In the genomic region with DNA sequence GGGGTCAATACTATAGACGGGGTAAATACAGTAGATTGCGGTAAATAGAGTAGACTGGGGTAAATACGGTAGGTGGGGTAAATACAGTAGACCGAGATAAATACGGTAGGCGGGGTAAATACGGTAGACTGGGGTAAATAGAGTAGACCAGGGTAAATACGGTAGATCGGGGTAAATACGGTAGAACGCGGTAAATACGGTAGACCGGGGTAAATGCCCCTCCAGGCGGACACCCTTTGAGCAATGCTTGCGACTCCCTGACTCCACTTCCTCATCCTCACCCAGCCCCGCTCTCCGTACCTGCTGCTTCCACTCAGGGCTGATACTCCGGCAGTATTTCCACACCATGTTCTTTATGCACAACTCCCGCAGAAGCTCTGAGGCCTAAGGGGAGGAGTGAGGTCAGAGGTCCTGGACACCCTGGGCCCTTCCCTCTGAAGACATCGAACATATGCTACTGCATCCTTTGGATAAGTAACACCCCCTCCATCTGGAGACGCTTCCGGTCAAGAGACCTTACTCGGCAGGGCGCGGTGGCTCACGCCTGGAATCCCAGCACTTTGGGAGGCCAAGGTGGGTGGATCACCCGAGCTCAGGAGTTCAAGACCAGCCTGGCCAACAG, we compare ENCODE assay signal across 1 cellular context.
TF ChIP-seq lines count a peak whose summit lies in the region.

No MANE protein-coding gene starts in this region.

TF ChIP-seq in H1, 55 proteins besides CTCF, POLR2A, EP300 and RAD21:
- TF ChIP-seq ZNF274 (IDR thresholded peaks at IDR 0.05; ENCODE audit: borderline replicate concordance, extremely low read depth, low read length), result no peak
- no peak for TF ChIP-seq SRF (IDR thresholded peaks at IDR 0.05; ENCODE audit: low read depth, low read length)
- no peak for TF ChIP-seq POU5F1 (IDR thresholded peaks at IDR 0.05; ENCODE audit: low read depth, low read length)
- TF ChIP-seq MAFK (IDR thresholded peaks at IDR 0.05; ENCODE audit: low read depth, low read length), result peak; percentile 99
- TF ChIP-seq, protein P1, sequence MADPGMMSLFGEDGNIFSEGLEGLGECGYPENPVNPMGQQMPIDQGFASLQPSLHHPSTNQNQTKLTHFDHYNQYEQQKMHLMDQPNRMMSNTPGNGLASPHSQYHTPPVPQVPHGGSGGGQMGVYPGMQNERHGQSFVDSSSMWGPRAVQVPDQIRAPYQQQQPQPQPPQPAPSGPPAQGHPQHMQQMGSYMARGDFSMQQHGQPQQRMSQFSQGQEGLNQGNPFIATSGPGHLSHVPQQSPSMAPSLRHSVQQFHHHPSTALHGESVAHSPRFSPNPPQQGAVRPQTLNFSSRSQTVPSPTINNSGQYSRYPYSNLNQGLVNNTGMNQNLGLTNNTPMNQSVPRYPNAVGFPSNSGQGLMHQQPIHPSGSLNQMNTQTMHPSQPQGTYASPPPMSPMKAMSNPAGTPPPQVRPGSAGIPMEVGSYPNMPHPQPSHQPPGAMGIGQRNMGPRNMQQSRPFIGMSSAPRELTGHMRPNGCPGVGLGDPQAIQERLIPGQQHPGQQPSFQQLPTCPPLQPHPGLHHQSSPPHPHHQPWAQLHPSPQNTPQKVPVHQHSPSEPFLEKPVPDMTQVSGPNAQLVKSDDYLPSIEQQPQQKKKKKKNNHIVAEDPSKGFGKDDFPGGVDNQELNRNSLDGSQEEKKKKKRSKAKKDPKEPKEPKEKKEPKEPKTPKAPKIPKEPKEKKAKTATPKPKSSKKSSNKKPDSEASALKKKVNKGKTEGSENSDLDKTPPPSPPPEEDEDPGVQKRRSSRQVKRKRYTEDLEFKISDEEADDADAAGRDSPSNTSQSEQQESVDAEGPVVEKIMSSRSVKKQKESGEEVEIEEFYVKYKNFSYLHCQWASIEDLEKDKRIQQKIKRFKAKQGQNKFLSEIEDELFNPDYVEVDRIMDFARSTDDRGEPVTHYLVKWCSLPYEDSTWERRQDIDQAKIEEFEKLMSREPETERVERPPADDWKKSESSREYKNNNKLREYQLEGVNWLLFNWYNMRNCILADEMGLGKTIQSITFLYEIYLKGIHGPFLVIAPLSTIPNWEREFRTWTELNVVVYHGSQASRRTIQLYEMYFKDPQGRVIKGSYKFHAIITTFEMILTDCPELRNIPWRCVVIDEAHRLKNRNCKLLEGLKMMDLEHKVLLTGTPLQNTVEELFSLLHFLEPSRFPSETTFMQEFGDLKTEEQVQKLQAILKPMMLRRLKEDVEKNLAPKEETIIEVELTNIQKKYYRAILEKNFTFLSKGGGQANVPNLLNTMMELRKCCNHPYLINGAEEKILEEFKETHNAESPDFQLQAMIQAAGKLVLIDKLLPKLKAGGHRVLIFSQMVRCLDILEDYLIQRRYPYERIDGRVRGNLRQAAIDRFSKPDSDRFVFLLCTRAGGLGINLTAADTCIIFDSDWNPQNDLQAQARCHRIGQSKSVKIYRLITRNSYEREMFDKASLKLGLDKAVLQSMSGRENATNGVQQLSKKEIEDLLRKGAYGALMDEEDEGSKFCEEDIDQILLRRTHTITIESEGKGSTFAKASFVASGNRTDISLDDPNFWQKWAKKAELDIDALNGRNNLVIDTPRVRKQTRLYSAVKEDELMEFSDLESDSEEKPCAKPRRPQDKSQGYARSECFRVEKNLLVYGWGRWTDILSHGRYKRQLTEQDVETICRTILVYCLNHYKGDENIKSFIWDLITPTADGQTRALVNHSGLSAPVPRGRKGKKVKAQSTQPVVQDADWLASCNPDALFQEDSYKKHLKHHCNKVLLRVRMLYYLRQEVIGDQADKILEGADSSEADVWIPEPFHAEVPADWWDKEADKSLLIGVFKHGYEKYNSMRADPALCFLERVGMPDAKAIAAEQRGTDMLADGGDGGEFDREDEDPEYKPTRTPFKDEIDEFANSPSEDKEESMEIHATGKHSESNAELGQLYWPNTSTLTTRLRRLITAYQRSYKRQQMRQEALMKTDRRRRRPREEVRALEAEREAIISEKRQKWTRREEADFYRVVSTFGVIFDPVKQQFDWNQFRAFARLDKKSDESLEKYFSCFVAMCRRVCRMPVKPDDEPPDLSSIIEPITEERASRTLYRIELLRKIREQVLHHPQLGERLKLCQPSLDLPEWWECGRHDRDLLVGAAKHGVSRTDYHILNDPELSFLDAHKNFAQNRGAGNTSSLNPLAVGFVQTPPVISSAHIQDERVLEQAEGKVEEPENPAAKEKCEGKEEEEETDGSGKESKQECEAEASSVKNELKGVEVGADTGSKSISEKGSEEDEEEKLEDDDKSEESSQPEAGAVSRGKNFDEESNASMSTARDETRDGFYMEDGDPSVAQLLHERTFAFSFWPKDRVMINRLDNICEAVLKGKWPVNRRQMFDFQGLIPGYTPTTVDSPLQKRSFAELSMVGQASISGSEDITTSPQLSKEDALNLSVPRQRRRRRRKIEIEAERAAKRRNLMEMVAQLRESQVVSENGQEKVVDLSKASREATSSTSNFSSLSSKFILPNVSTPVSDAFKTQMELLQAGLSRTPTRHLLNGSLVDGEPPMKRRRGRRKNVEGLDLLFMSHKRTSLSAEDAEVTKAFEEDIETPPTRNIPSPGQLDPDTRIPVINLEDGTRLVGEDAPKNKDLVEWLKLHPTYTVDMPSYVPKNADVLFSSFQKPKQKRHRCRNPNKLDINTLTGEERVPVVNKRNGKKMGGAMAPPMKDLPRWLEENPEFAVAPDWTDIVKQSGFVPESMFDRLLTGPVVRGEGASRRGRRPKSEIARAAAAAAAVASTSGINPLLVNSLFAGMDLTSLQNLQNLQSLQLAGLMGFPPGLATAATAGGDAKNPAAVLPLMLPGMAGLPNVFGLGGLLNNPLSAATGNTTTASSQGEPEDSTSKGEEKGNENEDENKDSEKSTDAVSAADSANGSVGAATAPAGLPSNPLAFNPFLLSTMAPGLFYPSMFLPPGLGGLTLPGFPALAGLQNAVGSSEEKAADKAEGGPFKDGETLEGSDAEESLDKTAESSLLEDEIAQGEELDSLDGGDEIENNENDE (IDR thresholded peaks at IDR 0.05; ENCODE audit: insufficient replicate concordance, low read length), result peak; percentile 100
- no peak for TF ChIP-seq POLR2AphosphoS5 (IDR thresholded peaks at IDR 0.05; ENCODE audit: low read depth, low read length)
- TF ChIP-seq YY1 (IDR thresholded peaks at IDR 0.05; ENCODE audit: low read depth, low read length), result peak; percentile 91
- TF ChIP-seq SIX5 (IDR thresholded peaks at IDR 0.05; ENCODE audit: low read depth, low read length), result no peak
- TF ChIP-seq HDAC6 (IDR thresholded peaks at IDR 0.05; ENCODE audit: low read depth, low read length), result no peak
- no peak for TF ChIP-seq CREB1 (IDR thresholded peaks at IDR 0.05)
